ENCODE assay signal across 8 cellular contexts in the genomic region with DNA sequence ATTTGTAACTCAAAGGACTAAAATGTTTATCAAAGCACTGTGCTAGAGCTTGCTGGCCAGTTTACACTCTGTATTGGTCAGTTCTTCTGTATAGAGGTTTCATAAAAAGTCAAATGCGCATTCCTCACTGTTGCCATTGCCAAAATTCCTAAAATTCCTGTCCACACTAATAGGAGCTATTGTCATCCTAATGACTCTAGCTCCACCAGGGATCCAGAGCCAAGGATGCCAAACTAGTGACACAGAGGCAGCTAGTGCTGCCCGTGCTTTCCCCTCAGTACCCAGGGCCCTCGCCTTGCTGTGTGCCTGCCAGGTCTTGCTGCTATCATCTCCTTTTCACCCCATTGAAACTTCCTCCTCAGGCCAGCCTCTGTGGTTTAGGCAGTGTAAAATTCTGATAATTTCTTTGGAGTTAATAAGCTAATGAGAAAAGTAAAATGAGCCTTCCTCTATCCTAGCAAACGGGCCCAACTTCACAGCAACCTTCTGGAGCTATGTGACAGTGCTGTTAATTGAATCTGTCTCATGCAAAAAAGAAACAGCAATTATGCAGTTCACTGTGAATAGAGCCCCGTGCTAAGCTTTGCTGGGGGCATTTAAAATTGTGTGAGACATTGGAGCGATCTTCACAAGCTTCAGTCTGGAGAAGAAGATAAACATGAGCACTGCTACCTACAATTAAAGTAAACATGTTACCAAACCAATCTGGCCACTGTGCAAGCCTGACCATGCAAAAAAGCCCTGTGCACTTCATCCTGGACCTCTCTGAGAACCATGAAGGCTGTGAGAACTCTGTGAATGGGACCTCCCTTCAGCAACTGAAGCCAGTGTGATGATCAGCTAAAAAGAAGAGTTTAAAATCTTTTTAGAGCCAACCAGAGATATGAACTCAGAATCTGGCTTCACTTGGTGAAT. TPM values are rescaled to one million over a fixed set of nuclear protein-coding genes. Genes with fewer than 3 reads are reported as not detected.
DNase-seq lines count a peak whose midpoint lies in the region; ATAC-seq lines count a peak whose summit lies in the region.

No MANE protein-coding gene starts in this region.

- DNase-seq in CD8-positive, alpha-beta memory T cell: no peak
- DNase-seq in RKO (ENCODE audit: low spot score) (peak; percentile 76), fibroblast of gingiva (ENCODE audit: low read depth) (peak; percentile 92), inferior parietal cortex (ENCODE audit: extremely low spot score) (no peak), NCI-H345 treated with DMSO at 0.1 percent for 48 hours (lab: John Stamatoyannopoulos, UW; ENCODE audit: unreplicated experiment) (no peak)

- no peak overlapping the region for H3K27ac Mint-ChIP-seq in CD8-positive, alpha-beta memory T cell

- H3K4me3 ChIP-seq in CD8-positive, alpha-beta memory T cell (ENCODE audit: low read length): no peak overlapping the region
- H3K4me3 ChIP-seq in muscle layer of duodenum (ENCODE audit: low read depth in 1 of 2, low read length in 2 of 2): no peak overlapping the region

- H3K27me3 ChIP-seq in CD8-positive, alpha-beta memory T cell (ENCODE audit: insufficient read depth, low read length, poor library complexity, severe bottlenecking): no peaks in the 10 kb centered on the region
- H3K27me3 ChIP-seq in muscle layer of duodenum (ENCODE audit: low read depth, low read length): no peaks in the 10 kb centered on the region

- H3K36me3 ChIP-seq in CD8-positive, alpha-beta memory T cell (ENCODE audit: insufficient read depth, low read length): no peaks in the 10 kb centered on the region
- H3K36me3 ChIP-seq in muscle layer of duodenum (ENCODE audit: control insufficient read depth in 1 of 2, insufficient read depth in 2 of 2, low read length in 2 of 2): no peaks in the 10 kb centered on the region

- peaks cover 9 to 11% (median 10%) of the 10 kb centered on the region in 3 donors for H3K4me1 Mint-ChIP-seq in CD8-positive, alpha-beta memory T cell

- no peaks in the 10 kb centered on the region for H3K9me3 ChIP-seq in CD8-positive, alpha-beta memory T cell (ENCODE audit: low read length)
- peaks cover 0 to 3% of the 10 kb centered on the region in 2 donors for H3K9me3 ChIP-seq in muscle layer of duodenum (ENCODE audit: control insufficient read depth in 1 of 2, low read length in 2 of 2)

- peak overlapping the region; percentile 24 for H3K27ac ChIP-seq in CD8-positive, alpha-beta memory T cell (ENCODE audit: low read depth, low read length)
- peak overlapping the region; percentile 43 for H3K27ac ChIP-seq in muscle layer of duodenum (ENCODE audit: low read length)

- no peak overlapping the region for H3K4me3 Mint-ChIP-seq in CD8-positive, alpha-beta memory T cell

- POLR2A ChIA-PET in CD8-positive, alpha-beta memory T cell (lab: Charles Lee): no interaction called here

- CTCF ChIA-PET in CD8-positive, alpha-beta memory T cell (lab: Charles Lee): interaction anchor here (1.2 kb wide), 1 partner anchor 26 kb away, joined by 3 read pairs; no protein-coding TSS in a partner anchor

- no peaks in the 10 kb centered on the region for H3K4me1 ChIP-seq in CD8-positive, alpha-beta memory T cell (ENCODE audit: insufficient read depth, low read length)
- peaks cover 0 to 4% of the 10 kb centered on the region in 2 donors for H3K4me1 ChIP-seq in muscle layer of duodenum (ENCODE audit: control insufficient read depth in 1 of 2, insufficient read depth in 2 of 2, low read length in 2 of 2)

- H3K36me3 Mint-ChIP-seq in CD8-positive, alpha-beta memory T cell: peaks cover 0 to 2% (median 0%) of the 10 kb centered on the region in 3 donors

- ATAC-seq in GM21360 (IDR thresholded peaks at IDR 0.05; ENCODE audit: unreplicated experiment) (no peak), HG03039 (IDR thresholded peaks at IDR 0.05; ENCODE audit: unreplicated experiment) (no peak)

- peaks cover 6 to 21% of the 10 kb centered on the region in 2 donors for H3K27me3 Mint-ChIP-seq in CD8-positive, alpha-beta memory T cell

- no peaks in the 10 kb centered on the region for H3K9me3 Mint-ChIP-seq in CD8-positive, alpha-beta memory T cell

RNA-seq across cellular contexts. Expression of a gene that starts 43.1 kb away (rescaled TPM):
- 1 to 10 TPM; 1.5 to 1.7 TPM for total RNA-seq in CD8-positive, alpha-beta memory T cell
- not detected for polyA plus RNA-seq in CD8-positive, alpha-beta memory T cell

RNA-seq across cellular contexts. Expression of a gene that starts 51.1 kb away (rescaled TPM):
- total RNA-seq in CD8-positive, alpha-beta memory T cell: 1 to 10 TPM; 1.7 to 2.1 TPM
- 1.8 TPM for polyA plus RNA-seq in CD8-positive, alpha-beta memory T cell

Comparison
In these comparisons a context has a peak if more than half of its experiments do, and no peak if none do; other contexts are left out.
1. DNase-seq: peak in RKO (single experiment) and fibroblast of gingiva (single experiment); none in CD8-positive, alpha-beta memory T cell (0 of 5), inferior parietal cortex (single experiment) and NCI-H345 treated with DMSO at 0.1 percent for 48 hours (single experiment).